ENCODE assay signal across 23 cellular contexts in genomic region chr22:44869196-44869595, GRCh38.
A peak's percentile ranks its signal among the peaks of the same experiment; 100 is the strongest.
DNase-seq lines count a peak whose midpoint lies in the region; ATAC-seq and TF ChIP-seq lines count a peak whose summit lies in the region.
"Had no signal": no experiment of that assay in that cellular context is flagged by ENCODE, and none has a peak within 500 bp of the region (broad histone marks: within the 10 kb centered on the region; RNA-seq: fewer than 3 reads in every experiment).

No MANE protein-coding gene starts in this region.

- H3K4me2 ChIP-seq in SK-N-SH = no peak overlapping the region
- H3K4me2 ChIP-seq: BLaER1, smooth muscle cell had no signal

- H3K27me3 ChIP-seq in SK-N-SH (ENCODE audit: insufficient read depth) = no peaks in the 10 kb centered on the region
- no peaks in the 10 kb centered on the region for H3K27me3 ChIP-seq in CD4-positive, alpha-beta memory T cell (ENCODE audit: insufficient read depth, low read length)
- H3K27me3 ChIP-seq: BLaER1, tibial artery had no signal

- POLR2A ChIA-PET in SK-N-SH (lab: Yijun Ruan, JAX) = no interaction called here
- POLR2A ChIA-PET in CD4-positive, alpha-beta memory T cell (lab: Charles Lee; ENCODE audit: partially characterized antibody) = interaction anchor here (0.6 kb wide), 1 partner anchor 53 kb away, joined by 3 read pairs; no protein-coding TSS in a partner anchor

- no peaks in the 10 kb centered on the region for H3K79me2 ChIP-seq in SK-N-SH (ENCODE audit: insufficient read depth)

- H3K9ac ChIP-seq in SK-N-SH = no peak overlapping the region
- H3K9ac ChIP-seq: BLaER1 had no signal

- TF ChIP-seq CTCF in SK-N-SH (IDR thresholded peaks at IDR 0.05) = no peak

- H3K4me1 Mint-ChIP-seq in CD4-positive, alpha-beta memory T cell = no peaks in the 10 kb centered on the region

- no peaks in the 10 kb centered on the region for H3K9me2 ChIP-seq in SK-N-SH

- peaks cover 4 to 11% of the 10 kb centered on the region in 2 donors for H3K27me3 Mint-ChIP-seq in CD4-positive, alpha-beta memory T cell

- H3K9me3 ChIP-seq in SK-N-SH = no peaks in the 10 kb centered on the region
- no peaks in the 10 kb centered on the region for H3K9me3 ChIP-seq in CD4-positive, alpha-beta memory T cell (ENCODE audit: control insufficient read depth in 1 of 2, low read length in 2 of 2)

- ATAC-seq in SK-N-SH treated with all-trans-retinoic acid at 6 μM for 48 hours (no peak), GM19397 (IDR thresholded peaks at IDR 0.05; ENCODE audit: unreplicated experiment) (no peak)
- ATAC-seq: activated T-cell treated with anti-CD3 and anti-CD28 coated beads, Interleukin-2, amount 50 U/mL, for 72 hours; natural killer cell treated with Interleukin-12 subunit alpha and Interleukin-12 subunit beta and Interleukin-15 and Interleukin-18, amount 100 ng/mL, for 72 hours; psoas muscle; stimulated activated naive CD8-positive, alpha-beta T cell treated with anti-CD3 and anti-CD28 coated beads, Interleukin-15, Interleukin-2, amounts not matched to agents 100 U/mL and 50 U/mL, for 24 hours had no signal

- intact Hi-C loops in CD4-positive, alpha-beta memory T cell (cut with micrococcal nuclease) = no loop called here

- CTCF ChIA-PET in SK-N-SH (lab: Yijun Ruan, JAX) = interaction anchor here (0.6 kb wide), 2 partner anchors 62 to 1381 kb away, joined by 3 read pairs; no protein-coding TSS in a partner anchor
- CTCF ChIA-PET in CD4-positive, alpha-beta memory T cell (lab: Charles Lee; ENCODE audit: partially characterized antibody) = no interaction called here

- DNase-seq in SK-N-SH = peak; percentile 11
- DNase-seq in RPMI7951 (ENCODE audit: low read depth) = peak; percentile 23
- DNase-seq in kidney tubule cell (ENCODE audit: low spot score) = peak; percentile 49
- no peak for DNase-seq in NCI-H2196 (lab: John Stamatoyannopoulos, UW; ENCODE audit: unreplicated experiment)
- no peak for DNase-seq in CD4-positive, alpha-beta memory T cell
- no peak for DNase-seq in stimulated activated CD4-positive, alpha-beta T cell treated with anti-CD3 and anti-CD28 coated beads, Interleukin-2, amount 100 ng/mL, for 24 hours
- DNase-seq: activated CD4-positive, alpha-beta T cell treated with anti-CD3 and anti-CD28 coated beads for 4 hours; activated naive CD4-positive, alpha-beta T cell treated with anti-CD3 and anti-CD28 coated beads for 36 hours; activated T-cell treated with anti-CD3 and anti-CD28 coated beads, Interleukin-2, amount 50 U/mL, for 72 hours; amniotic stem cell; NCI-H226; NCI-H748 treated with DMSO at 0.1 percent for 48 hours; psoas muscle; stimulated activated CD4-positive, alpha-beta T cell treated with anti-CD3 and anti-CD28 coated beads, Interleukin-4, amount 100 ng/mL, for 1 hour; stimulated activated naive CD8-positive, alpha-beta T cell treated with anti-CD3 and anti-CD28 coated beads, Interleukin-15, Interleukin-2, amounts not matched to agents 100 U/mL and 50 U/mL, for 24 hours; T-helper 1 cell; tibial artery had no signal

- no peaks in the 10 kb centered on the region for H3F3A ChIP-seq in SK-N-SH (replicated peaks; ENCODE audit: insufficient read depth)

- H3K4me3 Mint-ChIP-seq in CD4-positive, alpha-beta memory T cell = no peak overlapping the region
- H3K4me3 Mint-ChIP-seq: activated naive CD4-positive, alpha-beta T cell treated with anti-CD3 and anti-CD28 coated beads for 36 hours; activated T-cell treated with anti-CD3 and anti-CD28 coated beads, Interleukin-2, amount 50 U/mL, for 72 hours; natural killer cell treated with Interleukin-12 subunit alpha and Interleukin-12 subunit beta and Interleukin-15 and Interleukin-18, amount 100 ng/mL, for 72 hours had no signal

- H3K9me3 Mint-ChIP-seq in CD4-positive, alpha-beta memory T cell = peaks cover 0 to 12% (median 9%) of the 10 kb centered on the region in 8 donors
- H3K9me3 Mint-ChIP-seq: natural killer cell treated with Interleukin-12 subunit alpha and Interleukin-12 subunit beta and Interleukin-15 and Interleukin-18, amount 100 ng/mL, for 72 hours had no signal

- no peak overlapping the region for H3K4me3 ChIP-seq in SK-N-SH (ENCODE audit: low read depth in 2 of 2, low read length in 1 of 2)
- H3K4me3 ChIP-seq in CD4-positive, alpha-beta memory T cell (ENCODE audit: low read length in 2 of 2) = no peak overlapping the region
- H3K4me3 ChIP-seq: BLaER1, coronary artery, psoas muscle, smooth muscle cell, tibial artery had no signal

- H4K20me1 ChIP-seq in SK-N-SH (ENCODE audit: insufficient read depth) = no peaks in the 10 kb centered on the region
- H4K20me1 ChIP-seq: BLaER1 had no signal

- H3K36me3 Mint-ChIP-seq in CD4-positive, alpha-beta memory T cell = no peaks in the 10 kb centered on the region
- H3K36me3 Mint-ChIP-seq: natural killer cell treated with Interleukin-12 subunit alpha and Interleukin-12 subunit beta and Interleukin-15 and Interleukin-18, amount 100 ng/mL, for 72 hours had no signal

- 82% methylated on average over 7 of the region's 7 CpGs for WGBS in SK-N-SH (ENCODE audit: low lambda C conversion rate)

- no peak overlapping the region for H3K27ac ChIP-seq in SK-N-SH (ENCODE audit: low read depth in 2 of 2, low read length in 1 of 2)
- H3K27ac ChIP-seq in CD4-positive, alpha-beta memory T cell (ENCODE audit: low read depth, low read length) = no peak overlapping the region
- H3K27ac ChIP-seq: BLaER1, coronary artery, psoas muscle, tibial artery had no signal

- no peaks in the 10 kb centered on the region for H3K36me3 ChIP-seq in SK-N-SH (replicated peaks in 1 of 2; ENCODE audit: control insufficient read depth in 1 of 2, insufficient read depth in 2 of 2, low read length in 1 of 2)
- H3K36me3 ChIP-seq in CD4-positive, alpha-beta memory T cell (ENCODE audit: insufficient read depth, low read length) = no peaks in the 10 kb centered on the region
- H3K36me3 ChIP-seq: BLaER1, tibial artery had no signal

- TF ChIP-seq RAD21 in SK-N-SH (IDR thresholded peaks at IDR 0.05; ENCODE audit: low read length) = no peak

- no peak overlapping the region for H3K27ac Mint-ChIP-seq in CD4-positive, alpha-beta memory T cell
- H3K27ac Mint-ChIP-seq: activated naive CD4-positive, alpha-beta T cell treated with anti-CD3 and anti-CD28 coated beads for 36 hours; activated T-cell treated with anti-CD3 and anti-CD28 coated beads, Interleukin-2, amount 50 U/mL, for 72 hours; natural killer cell treated with Interleukin-12 subunit alpha and Interleukin-12 subunit beta and Interleukin-15 and Interleukin-18, amount 100 ng/mL, for 72 hours had no signal

- no peak for TF ChIP-seq EP300 in SK-N-SH (IDR thresholded peaks at IDR 0.05; ENCODE audit: borderline replicate concordance in 1 of 2, low read depth in 1 of 2, low read length in 1 of 2)

- peaks cover 0 to 7% of the 10 kb centered on the region in 2 experiments; a peak in 1 of 4 replicates for H3K4me1 ChIP-seq in SK-N-SH (ENCODE audit: control insufficient read depth in 1 of 2, insufficient read depth in 2 of 2, low read depth in 1 of 2, low read length in 1 of 2)
- no peaks in the 10 kb centered on the region for H3K4me1 ChIP-seq in CD4-positive, alpha-beta memory T cell (ENCODE audit: insufficient read depth, low read length)
- H3K4me1 ChIP-seq: psoas muscle, tibial artery had no signal

- H2AFZ ChIP-seq in SK-N-SH (ENCODE audit: low read depth) = no peak overlapping the region

TF ChIP-seq in SK-N-SH, 30 proteins besides CTCF, POLR2A, EP300 and RAD21 (continues in another document):
- no peak for TF ChIP-seq SMC3 (IDR thresholded peaks at IDR 0.05; ENCODE audit: low read depth, low read length)
- no peak for TF ChIP-seq NRF1 (IDR thresholded peaks at IDR 0.05; ENCODE audit: low read depth, low read length)
- TF ChIP-seq, protein P1, sequence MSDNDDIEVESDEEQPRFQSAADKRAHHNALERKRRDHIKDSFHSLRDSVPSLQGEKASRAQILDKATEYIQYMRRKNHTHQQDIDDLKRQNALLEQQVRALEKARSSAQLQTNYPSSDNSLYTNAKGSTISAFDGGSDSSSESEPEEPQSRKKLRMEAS (IDR thresholded peaks at IDR 0.05; ENCODE audit: low read depth) = no peak
- no peak for TF ChIP-seq GABPA (IDR thresholded peaks at IDR 0.05; ENCODE audit: low read depth)
- no peak for TF ChIP-seq TAF1 (IDR thresholded peaks at IDR 0.05; ENCODE audit: borderline replicate concordance, low read depth, low read length)
- no peak for TF ChIP-seq POLR2AphosphoS5 (IDR thresholded peaks at IDR 0.05; ENCODE audit: low read depth, low read length)
- TF ChIP-seq GATA2 (CRISPR knock-in tag; IDR thresholded peaks at IDR 0.05) = no peak
- TF ChIP-seq ELF1 (IDR thresholded peaks at IDR 0.05) = no peak

TF ChIP-seq in SK-N-SH treated with all-trans-retinoic acid at 6 μM for 48 hours, 23 proteins besides CTCF, POLR2A, EP300 and RAD21 (continues in another document):
- no peak for TF ChIP-seq ZNF565 (CRISPR knock-in tag; conservative IDR thresholded peaks at IDR 0.05; ENCODE audit: low read depth)
- TF ChIP-seq ZFP3 (CRISPR knock-in tag; IDR thresholded peaks at IDR 0.05) = no peak
- TF ChIP-seq SNAI2 (CRISPR knock-in tag; IDR thresholded peaks at IDR 0.05) = no peak
- no peak for TF ChIP-seq POU6F1 (CRISPR knock-in tag; IDR thresholded peaks at IDR 0.05; ENCODE audit: borderline replicate concordance, low read depth)
- no peak for TF ChIP-seq CSDC2 (CRISPR knock-in tag; IDR thresholded peaks at IDR 0.05)
- no peak for TF ChIP-seq RARB (CRISPR knock-in tag; IDR thresholded peaks at IDR 0.05)
- TF ChIP-seq ISL1 (CRISPR knock-in tag; IDR thresholded peaks at IDR 0.05) = no peak
- no peak for TF ChIP-seq GLIS3 (CRISPR knock-in tag; IDR thresholded peaks at IDR 0.05)
- TF ChIP-seq ZC3H10 (CRISPR knock-in tag; IDR thresholded peaks at IDR 0.05) = no peak
- TF ChIP-seq ZNF70 (CRISPR knock-in tag; IDR thresholded peaks at IDR 0.05) = no peak
- no peak for TF ChIP-seq OSR1 (CRISPR knock-in tag; IDR thresholded peaks at IDR 0.05)

Comparison
In these comparisons a context has a peak if more than half of its experiments do, and no peak if none do; other contexts are left out.
1. DNase-seq: peak in SK-N-SH (single experiment), RPMI7951 (single experiment) and kidney tubule cell (single experiment); none in NCI-H2196 (single experiment), CD4-positive, alpha-beta memory T cell (0 of 5) and stimulated activated CD4-positive, alpha-beta T cell treated with anti-CD3 and anti-CD28 coated beads, Interleukin-2, amount 100 ng/mL, for 24 hours (0 of 2).